Comparison of ENCODE assay signal across 14 cellular contexts in genomic region chr4:153008578-153009199, GRCh38.
A peak's percentile ranks its signal among the peaks of the same experiment; 100 is the strongest.
DNase-seq lines count a peak whose midpoint lies in the region; ATAC-seq, FAIRE-seq and TF ChIP-seq lines count a peak whose summit lies in the region.
"Had no signal": no experiment of that assay in that cellular context is flagged by ENCODE, and none has a peak within 500 bp of the region (broad histone marks: within the 10 kb centered on the region; RNA-seq: fewer than 3 reads in every experiment).

No MANE protein-coding gene starts in this region.

- H3K9me3 ChIP-seq in kidney (ENCODE audit: control insufficient read depth in 1 of 2, low read length in 2 of 2), result no peaks in the 10 kb centered on the region
- H3K9me3 ChIP-seq: right atrium auricular region had no signal

- H3K4me1 ChIP-seq in kidney (ENCODE audit: control insufficient read depth in 1 of 2, insufficient read depth in 1 of 2, low read depth in 1 of 2, low read length in 2 of 2), result no peaks in the 10 kb centered on the region
- H3K4me1 ChIP-seq: right atrium auricular region had no signal

- no peak overlapping the region for H3K9ac ChIP-seq in kidney (ENCODE audit: low read length in 2 of 2)

- no peaks in the 10 kb centered on the region for H3K36me3 ChIP-seq in kidney (ENCODE audit: control insufficient read depth in 1 of 2, insufficient read depth in 2 of 2, low read length in 2 of 2)
- H3K36me3 ChIP-seq: right atrium auricular region had no signal

- no peak for TF ChIP-seq POLR2A in GM12891 (IDR thresholded peaks at IDR 0.05; ENCODE audit: low read depth, low read length)

- intact Hi-C loops in kidney (cut with DNase I), result no loop called here

- no peak overlapping the region for H3K4me3 ChIP-seq in kidney (ENCODE audit: low read length in 2 of 2)
- H3K4me3 ChIP-seq: right atrium auricular region had no signal

- TF ChIP-seq CTCF in kidney (IDR thresholded peaks at IDR 0.05; ENCODE audit: borderline replicate concordance, extremely low read depth, insufficient read depth), result no peak

- H3K27ac ChIP-seq in kidney (ENCODE audit: low read depth in 2 of 2, low read length in 2 of 2), result no peak overlapping the region
- H3K27ac ChIP-seq: HL-60, right atrium auricular region had no signal

- FAIRE-seq in GM12891 (lab: Jason Lieb, UNC), result peak; percentile 41
- no peak for FAIRE-seq in kidney (lab: Jason Lieb, UNC)
- FAIRE-seq: islet of Langerhans had no signal

- peak; percentile 83 for ATAC-seq in GM19438 (IDR thresholded peaks at IDR 0.05; ENCODE audit: low read depth, unreplicated experiment)
- ATAC-seq in HG02763 (IDR thresholded peaks at IDR 0.05; ENCODE audit: unreplicated experiment), result peak; percentile 70
- peak; percentile 74 for ATAC-seq in HG03558 (IDR thresholded peaks at IDR 0.05; ENCODE audit: extremely low read depth, unreplicated experiment)
- ATAC-seq in SK-N-SH treated with all-trans-retinoic acid at 6 μM for 48 hours, result no peak
- ATAC-seq: activated CD8-positive, alpha-beta memory T cell treated with anti-CD3 and anti-CD28 coated beads, Interleukin-2, amount 10 ng/mL, durations not matched to agents 7 days and 5 days had no signal

- DNase-seq in GM12891 (ENCODE audit: insufficient read length, low spot score) (no peak), NCI-H526 treated with DMSO at 0.1 percent for 48 hours (lab: John Stamatoyannopoulos, UW) (no peak), KG1 (lab: John Stamatoyannopoulos, UW) (no peak), kidney (no peak)
- DNase-seq: ACHN; activated CD8-positive, alpha-beta memory T cell treated with anti-CD3 and anti-CD28 coated beads, Interleukin-2, amount 10 ng/mL, durations not matched to agents 7 days and 5 days; MV-4-11 had no signal

TF ChIP-seq in GM12891, 5 proteins besides CTCF, POLR2A, EP300 and RAD21:
- TF ChIP-seq SPI1 (IDR thresholded peaks at IDR 0.05; ENCODE audit: low read depth, low read length), result peak; percentile 79
- no peak for TF ChIP-seq PAX5 (IDR thresholded peaks at IDR 0.05; ENCODE audit: insufficient read depth, low read length, severe bottlenecking)

TF ChIP-seq in SK-N-SH treated with all-trans-retinoic acid at 6 μM for 48 hours, 23 proteins besides CTCF, POLR2A, EP300 and RAD21:
- no peak for TF ChIP-seq ESRRG (CRISPR knock-in tag; IDR thresholded peaks at IDR 0.05)
- TF ChIP-seq, protein P1, sequence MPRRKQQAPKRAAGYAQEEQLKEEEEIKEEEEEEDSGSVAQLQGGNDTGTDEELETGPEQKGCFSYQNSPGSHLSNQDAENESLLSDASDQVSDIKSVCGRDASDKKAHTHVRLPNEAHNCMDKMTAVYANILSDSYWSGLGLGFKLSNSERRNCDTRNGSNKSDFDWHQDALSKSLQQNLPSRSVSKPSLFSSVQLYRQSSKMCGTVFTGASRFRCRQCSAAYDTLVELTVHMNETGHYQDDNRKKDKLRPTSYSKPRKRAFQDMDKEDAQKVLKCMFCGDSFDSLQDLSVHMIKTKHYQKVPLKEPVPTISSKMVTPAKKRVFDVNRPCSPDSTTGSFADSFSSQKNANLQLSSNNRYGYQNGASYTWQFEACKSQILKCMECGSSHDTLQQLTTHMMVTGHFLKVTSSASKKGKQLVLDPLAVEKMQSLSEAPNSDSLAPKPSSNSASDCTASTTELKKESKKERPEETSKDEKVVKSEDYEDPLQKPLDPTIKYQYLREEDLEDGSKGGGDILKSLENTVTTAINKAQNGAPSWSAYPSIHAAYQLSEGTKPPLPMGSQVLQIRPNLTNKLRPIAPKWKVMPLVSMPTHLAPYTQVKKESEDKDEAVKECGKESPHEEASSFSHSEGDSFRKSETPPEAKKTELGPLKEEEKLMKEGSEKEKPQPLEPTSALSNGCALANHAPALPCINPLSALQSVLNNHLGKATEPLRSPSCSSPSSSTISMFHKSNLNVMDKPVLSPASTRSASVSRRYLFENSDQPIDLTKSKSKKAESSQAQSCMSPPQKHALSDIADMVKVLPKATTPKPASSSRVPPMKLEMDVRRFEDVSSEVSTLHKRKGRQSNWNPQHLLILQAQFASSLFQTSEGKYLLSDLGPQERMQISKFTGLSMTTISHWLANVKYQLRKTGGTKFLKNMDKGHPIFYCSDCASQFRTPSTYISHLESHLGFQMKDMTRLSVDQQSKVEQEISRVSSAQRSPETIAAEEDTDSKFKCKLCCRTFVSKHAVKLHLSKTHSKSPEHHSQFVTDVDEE (CRISPR knock-in tag; IDR thresholded peaks at IDR 0.05), result no peak
- TF ChIP-seq TOX (CRISPR knock-in tag; IDR thresholded peaks at IDR 0.05; ENCODE audit: borderline replicate concordance), result no peak
- no peak for TF ChIP-seq ZNF70 (CRISPR knock-in tag; IDR thresholded peaks at IDR 0.05)
- no peak for TF ChIP-seq TCF4 (CRISPR knock-in tag; IDR thresholded peaks at IDR 0.05; ENCODE audit: borderline replicate concordance)
- TF ChIP-seq, protein P2, sequence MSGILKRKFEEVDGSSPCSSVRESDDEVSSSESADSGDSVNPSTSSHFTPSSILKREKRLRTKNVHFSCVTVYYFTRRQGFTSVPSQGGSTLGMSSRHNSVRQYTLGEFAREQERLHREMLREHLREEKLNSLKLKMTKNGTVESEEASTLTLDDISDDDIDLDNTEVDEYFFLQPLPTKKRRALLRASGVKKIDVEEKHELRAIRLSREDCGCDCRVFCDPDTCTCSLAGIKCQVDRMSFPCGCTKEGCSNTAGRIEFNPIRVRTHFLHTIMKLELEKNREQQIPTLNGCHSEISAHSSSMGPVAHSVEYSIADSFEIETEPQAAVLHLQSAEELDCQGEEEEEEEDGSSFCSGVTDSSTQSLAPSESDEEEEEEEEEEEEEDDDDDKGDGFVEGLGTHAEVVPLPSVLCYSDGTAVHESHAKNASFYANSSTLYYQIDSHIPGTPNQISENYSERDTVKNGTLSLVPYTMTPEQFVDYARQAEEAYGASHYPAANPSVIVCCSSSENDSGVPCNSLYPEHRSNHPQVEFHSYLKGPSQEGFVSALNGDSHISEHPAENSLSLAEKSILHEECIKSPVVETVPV (CRISPR knock-in tag; IDR thresholded peaks at IDR 0.05), result no peak
- TF ChIP-seq ZFP30 (CRISPR knock-in tag; IDR thresholded peaks at IDR 0.05), result no peak
- TF ChIP-seq ISL1 (CRISPR knock-in tag; IDR thresholded peaks at IDR 0.05), result no peak
- no peak for TF ChIP-seq ZNF8 (CRISPR knock-in tag; IDR thresholded peaks at IDR 0.05)
- TF ChIP-seq, protein P3, sequence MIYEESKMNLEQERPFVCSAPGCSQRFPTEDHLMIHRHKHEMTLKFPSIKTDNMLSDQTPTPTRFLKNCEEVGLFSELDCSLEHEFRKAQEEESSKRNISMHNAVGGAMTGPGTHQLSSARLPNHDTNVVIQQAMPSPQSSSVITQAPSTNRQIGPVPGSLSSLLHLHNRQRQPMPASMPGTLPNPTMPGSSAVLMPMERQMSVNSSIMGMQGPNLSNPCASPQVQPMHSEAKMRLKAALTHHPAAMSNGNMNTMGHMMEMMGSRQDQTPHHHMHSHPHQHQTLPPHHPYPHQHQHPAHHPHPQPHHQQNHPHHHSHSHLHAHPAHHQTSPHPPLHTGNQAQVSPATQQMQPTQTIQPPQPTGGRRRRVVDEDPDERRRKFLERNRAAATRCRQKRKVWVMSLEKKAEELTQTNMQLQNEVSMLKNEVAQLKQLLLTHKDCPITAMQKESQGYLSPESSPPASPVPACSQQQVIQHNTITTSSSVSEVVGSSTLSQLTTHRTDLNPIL (CRISPR knock-in tag; IDR thresholded peaks at IDR 0.05; ENCODE audit: low read depth), result no peak
- TF ChIP-seq, protein P4, sequence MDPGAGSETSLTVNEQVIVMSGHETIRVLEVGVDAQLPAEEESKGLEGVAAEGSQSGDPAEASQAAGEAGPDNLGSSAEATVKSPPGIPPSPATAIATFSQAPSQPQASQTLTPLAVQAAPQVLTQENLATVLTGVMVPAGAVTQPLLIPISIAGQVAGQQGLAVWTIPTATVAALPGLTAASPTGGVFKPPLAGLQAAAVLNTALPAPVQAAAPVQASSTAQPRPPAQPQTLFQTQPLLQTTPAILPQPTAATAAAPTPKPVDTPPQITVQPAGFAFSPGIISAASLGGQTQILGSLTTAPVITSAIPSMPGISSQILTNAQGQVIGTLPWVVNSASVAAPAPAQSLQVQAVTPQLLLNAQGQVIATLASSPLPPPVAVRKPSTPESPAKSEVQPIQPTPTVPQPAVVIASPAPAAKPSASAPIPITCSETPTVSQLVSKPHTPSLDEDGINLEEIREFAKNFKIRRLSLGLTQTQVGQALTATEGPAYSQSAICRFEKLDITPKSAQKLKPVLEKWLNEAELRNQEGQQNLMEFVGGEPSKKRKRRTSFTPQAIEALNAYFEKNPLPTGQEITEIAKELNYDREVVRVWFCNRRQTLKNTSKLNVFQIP (CRISPR knock-in tag; IDR thresholded peaks at IDR 0.05; ENCODE audit: borderline replicate concordance, low read depth), result no peak
- no peak for TF ChIP-seq ARNTL (CRISPR knock-in tag; IDR thresholded peaks at IDR 0.05; ENCODE audit: borderline replicate concordance, low read depth)
- no peak for TF ChIP-seq ZC3H10 (CRISPR knock-in tag; IDR thresholded peaks at IDR 0.05)
- TF ChIP-seq SNAI2 (CRISPR knock-in tag; IDR thresholded peaks at IDR 0.05), result no peak
- no peak for TF ChIP-seq CSDC2 (CRISPR knock-in tag; IDR thresholded peaks at IDR 0.05)
- no peak for TF ChIP-seq RARB (CRISPR knock-in tag; IDR thresholded peaks at IDR 0.05)
- no peak for TF ChIP-seq ZNF565 (CRISPR knock-in tag; conservative IDR thresholded peaks at IDR 0.05; ENCODE audit: low read depth)
- TF ChIP-seq, protein P5, sequence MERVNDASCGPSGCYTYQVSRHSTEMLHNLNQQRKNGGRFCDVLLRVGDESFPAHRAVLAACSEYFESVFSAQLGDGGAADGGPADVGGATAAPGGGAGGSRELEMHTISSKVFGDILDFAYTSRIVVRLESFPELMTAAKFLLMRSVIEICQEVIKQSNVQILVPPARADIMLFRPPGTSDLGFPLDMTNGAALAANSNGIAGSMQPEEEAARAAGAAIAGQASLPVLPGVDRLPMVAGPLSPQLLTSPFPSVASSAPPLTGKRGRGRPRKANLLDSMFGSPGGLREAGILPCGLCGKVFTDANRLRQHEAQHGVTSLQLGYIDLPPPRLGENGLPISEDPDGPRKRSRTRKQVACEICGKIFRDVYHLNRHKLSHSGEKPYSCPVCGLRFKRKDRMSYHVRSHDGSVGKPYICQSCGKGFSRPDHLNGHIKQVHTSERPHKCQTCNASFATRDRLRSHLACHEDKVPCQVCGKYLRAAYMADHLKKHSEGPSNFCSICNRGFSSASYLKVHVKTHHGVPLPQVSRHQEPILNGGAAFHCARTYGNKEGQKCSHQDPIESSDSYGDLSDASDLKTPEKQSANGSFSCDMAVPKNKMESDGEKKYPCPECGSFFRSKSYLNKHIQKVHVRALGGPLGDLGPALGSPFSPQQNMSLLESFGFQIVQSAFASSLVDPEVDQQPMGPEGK (CRISPR knock-in tag; IDR thresholded peaks at IDR 0.05; ENCODE audit: borderline replicate concordance), result no peak
- no peak for TF ChIP-seq GLIS3 (CRISPR knock-in tag; IDR thresholded peaks at IDR 0.05)
